Comparison of ENCODE assay signal across 9 cellular contexts in the genomic region with DNA sequence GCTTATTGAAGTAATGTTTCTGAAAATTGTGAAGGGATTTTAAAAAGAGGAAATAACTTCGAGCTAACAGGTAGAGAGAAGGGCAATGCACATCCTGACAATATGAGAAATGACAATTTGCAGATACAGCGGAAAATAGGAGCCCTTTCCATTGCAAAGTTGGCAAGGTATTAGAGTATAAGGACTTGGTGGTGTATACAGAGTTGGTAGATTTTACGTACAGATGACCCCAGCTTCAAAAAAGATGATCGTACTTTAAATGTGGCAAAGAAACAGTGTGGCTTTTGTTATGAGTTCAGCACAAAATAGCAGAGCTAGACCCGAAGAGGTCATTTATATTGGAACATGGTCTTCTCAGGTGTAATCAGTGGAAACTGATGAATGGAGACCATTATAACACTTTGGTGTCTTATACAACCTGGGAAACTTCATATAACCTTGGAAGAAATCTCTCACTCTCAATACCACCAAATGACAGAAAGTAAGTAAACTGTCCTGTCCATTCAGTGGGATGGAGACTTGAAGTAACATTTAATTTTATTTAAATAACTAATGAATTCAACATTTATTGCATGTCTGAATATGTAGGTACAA. TPM values are rescaled to one million over a fixed set of nuclear protein-coding genes. Genes with fewer than 3 reads are reported as not detected.
DNase-seq lines count a peak whose midpoint lies in the region; ATAC-seq and TF ChIP-seq lines count a peak whose summit lies in the region.
"Had no signal": no experiment of that assay in that cellular context is flagged by ENCODE, and none has a peak within 500 bp of the region (broad histone marks: within the 10 kb centered on the region; RNA-seq: fewer than 3 reads in every experiment).

No MANE protein-coding gene starts in this region.

- peaks cover 55% of the 10 kb centered on the region for H3K4me1 Mint-ChIP-seq in activated T-cell treated with anti-CD3 and anti-CD28 coated beads, Interleukin-2, amount 50 U/mL, for 24 hours (ENCODE audit: low read depth)
- H3K4me1 Mint-ChIP-seq in activated CD4-positive, alpha-beta memory T cell treated with anti-CD3 and anti-CD28 coated beads for 36 hours (ENCODE audit: low read depth) = peaks cover 37% of the 10 kb centered on the region
- peaks cover 4% of the 10 kb centered on the region for H3K4me1 Mint-ChIP-seq in osteocyte (ENCODE audit: unreplicated experiment)

- peaks cover 28% of the 10 kb centered on the region for H3K36me3 Mint-ChIP-seq in activated T-cell treated with anti-CD3 and anti-CD28 coated beads, Interleukin-2, amount 50 U/mL, for 24 hours (ENCODE audit: low read depth)
- H3K36me3 Mint-ChIP-seq in activated CD4-positive, alpha-beta memory T cell treated with anti-CD3 and anti-CD28 coated beads for 36 hours = peaks cover 16% of the 10 kb centered on the region
- H3K36me3 Mint-ChIP-seq in osteocyte (ENCODE audit: unreplicated experiment) = no peaks in the 10 kb centered on the region

- DNase-seq in activated T-cell treated with anti-CD3 and anti-CD28 coated beads, Interleukin-2, amount 50 U/mL, for 24 hours = no peak
- no peak for DNase-seq in activated T-cell treated with anti-CD3 and anti-CD28 coated beads, Interleukin-2, amount 50 U/mL, for 48 hours
- no peak for DNase-seq in activated CD4-positive, alpha-beta memory T cell treated with anti-CD3 and anti-CD28 coated beads for 36 hours
- DNase-seq in right lobe of liver (no peak), thoracic aorta (ENCODE audit: low spot score) (no peak), osteocyte (ENCODE audit: extremely low spot score, unreplicated experiment) (no peak), WERI-Rb-1 (no peak)
- DNase-seq: NCI-H1436 treated with DMSO at 0.1 percent for 48 hours had no signal

- 34% methylated on average over 5 of the region's 5 CpGs for WGBS in right lobe of liver (ENCODE audit: insufficient coverage, low coverage, low lambda C conversion rate, missing lambda C conversion rate)

- ATAC-seq in right lobe of liver (no peak), thoracic aorta (ENCODE audit: insufficient number of reproducible peaks, low FRiP score, low read depth) (no peak), GM18520 (IDR thresholded peaks at IDR 0.05; ENCODE audit: unreplicated experiment) (no peak)

- intact Hi-C loops in activated CD4-positive, alpha-beta memory T cell treated with anti-CD3 and anti-CD28 coated beads for 36 hours (cut with micrococcal nuclease) = loop anchor here (2.0 to 10.0 kb wide), 6 partner anchors 198 to 748 kb away; a partner anchor contains a TSS
- intact Hi-C loops in right lobe of liver (cut with DNase I) = no loop called here

- CTCF ChIA-PET in activated CD4-positive, alpha-beta memory T cell treated with anti-CD3 and anti-CD28 coated beads for 36 hours (lab: Charles Lee) = interaction anchor here (0.5 to 3.6 kb wide), 7 partner anchors 30 to 124 kb away, joined by 3 to 21 read pairs (median 7); no protein-coding TSS in a partner anchor

- TF ChIP-seq POLR2A in right lobe of liver (IDR thresholded peaks at IDR 0.05) = no peak

- no peaks in the 10 kb centered on the region for H3K9me3 ChIP-seq in right lobe of liver
- H3K9me3 ChIP-seq in thoracic aorta = peaks cover 4% of the 10 kb centered on the region
- H3K9me3 ChIP-seq in WERI-Rb-1 (ENCODE audit: severe bottlenecking) = no peaks in the 10 kb centered on the region

- H3K36me3 ChIP-seq in right lobe of liver (no peaks in the 10 kb centered on the region), thoracic aorta (no peaks in the 10 kb centered on the region), WERI-Rb-1 (no peaks in the 10 kb centered on the region)

- H3K27ac ChIP-seq in right lobe of liver = peak overlapping the region; percentile 16 to 78 (median 34)
- H3K27ac ChIP-seq in thoracic aorta = no peak overlapping the region
- no peak overlapping the region for H3K27ac ChIP-seq in WERI-Rb-1

- H3K27me3 ChIP-seq in right lobe of liver (no peaks in the 10 kb centered on the region), thoracic aorta (replicated peaks; ENCODE audit: insufficient read depth) (no peaks in the 10 kb centered on the region), WERI-Rb-1 (ENCODE audit: insufficient read depth, low read depth, severe bottlenecking) (no peaks in the 10 kb centered on the region)

- H3K4me3 ChIP-seq in right lobe of liver = peak overlapping the region; percentile 2 to 50 (median 14)
- H3K4me3 ChIP-seq in thoracic aorta = peak overlapping the region; percentile 50
- no peak overlapping the region for H3K4me3 ChIP-seq in WERI-Rb-1 (ENCODE audit: low read depth, low read length)

- peak overlapping the region; percentile 94 for H3K27ac Mint-ChIP-seq in activated T-cell treated with anti-CD3 and anti-CD28 coated beads, Interleukin-2, amount 50 U/mL, for 24 hours
- H3K27ac Mint-ChIP-seq in activated CD4-positive, alpha-beta memory T cell treated with anti-CD3 and anti-CD28 coated beads for 36 hours = peak overlapping the region; percentile 95
- no peak overlapping the region for H3K27ac Mint-ChIP-seq in osteocyte (ENCODE audit: unreplicated experiment)

- no peaks in the 10 kb centered on the region for H3K27me3 Mint-ChIP-seq in activated T-cell treated with anti-CD3 and anti-CD28 coated beads, Interleukin-2, amount 50 U/mL, for 24 hours
- no peaks in the 10 kb centered on the region for H3K27me3 Mint-ChIP-seq in activated CD4-positive, alpha-beta memory T cell treated with anti-CD3 and anti-CD28 coated beads for 36 hours
- H3K27me3 Mint-ChIP-seq in osteocyte (ENCODE audit: unreplicated experiment) = peaks cover 3% of the 10 kb centered on the region

- no peaks in the 10 kb centered on the region for H3K9me3 Mint-ChIP-seq in activated T-cell treated with anti-CD3 and anti-CD28 coated beads, Interleukin-2, amount 50 U/mL, for 24 hours
- H3K9me3 Mint-ChIP-seq in activated CD4-positive, alpha-beta memory T cell treated with anti-CD3 and anti-CD28 coated beads for 36 hours = peaks cover 10% of the 10 kb centered on the region
- H3K9me3 Mint-ChIP-seq in osteocyte (ENCODE audit: unreplicated experiment) = no peaks in the 10 kb centered on the region

- no peak for TF ChIP-seq CTCF in right lobe of liver (IDR thresholded peaks at IDR 0.05)
- no peak for TF ChIP-seq CTCF in thoracic aorta (IDR thresholded peaks at IDR 0.05)
- TF ChIP-seq CTCF in osteocyte (IDR thresholded peaks at IDR 0.05) = no peak
- TF ChIP-seq CTCF in WERI-Rb-1 (IDR thresholded peaks at IDR 0.05; ENCODE audit: low read depth, low read length) = no peak

- H3K4me3 Mint-ChIP-seq in activated T-cell treated with anti-CD3 and anti-CD28 coated beads, Interleukin-2, amount 50 U/mL, for 24 hours = peak overlapping the region; percentile 82
- peak overlapping the region; percentile 83 for H3K4me3 Mint-ChIP-seq in activated CD4-positive, alpha-beta memory T cell treated with anti-CD3 and anti-CD28 coated beads for 36 hours
- no peak overlapping the region for H3K4me3 Mint-ChIP-seq in osteocyte (ENCODE audit: unreplicated experiment)

- peaks cover 0 to 5% (median 0%) of the 10 kb centered on the region in 4 donors for H3K4me1 ChIP-seq in right lobe of liver
- peaks cover 0 to 5% of the 10 kb centered on the region in 2 donors for H3K4me1 ChIP-seq in thoracic aorta (ENCODE audit: control insufficient read depth in 1 of 2, low read depth in 2 of 2)

- POLR2A ChIA-PET in activated CD4-positive, alpha-beta memory T cell treated with anti-CD3 and anti-CD28 coated beads for 36 hours (lab: Charles Lee) = interaction anchor here (0.6 to 6.3 kb wide), 8 partner anchors 72 to 219 kb away, joined by 3 to 214 read pairs (median 6); a partner anchor contains a TSS

RNA-seq across cellular contexts. Expression of a gene that starts 2.3 kb away (rescaled TPM):
- total RNA-seq in activated CD4-positive, alpha-beta memory T cell treated with anti-CD3 and anti-CD28 coated beads for 36 hours = 10 to 100 TPM; 12.6 to 13.7 TPM
- total RNA-seq in right lobe of liver = 10 to 100 TPM in 1 of 6 experiments, 1 to 10 TPM in 5; 1.4 to 11.1 (median 4.9) TPM
- 10 to 100 TPM; 13.1 to 14.9 TPM for total RNA-seq in thoracic aorta
- total RNA-seq in osteocyte = not detected in 2 replicates

RNA-seq across cellular contexts. Expression of a gene that starts 14.4 kb away (rescaled TPM):
- not detected for total RNA-seq in activated CD4-positive, alpha-beta memory T cell treated with anti-CD3 and anti-CD28 coated beads for 36 hours
- total RNA-seq in right lobe of liver (not detected), thoracic aorta (not detected), osteocyte (not detected in 2 replicates)

RNA-seq across cellular contexts. Expression of a gene that starts 39.6 kb away (rescaled TPM):
- not detected for total RNA-seq in activated CD4-positive, alpha-beta memory T cell treated with anti-CD3 and anti-CD28 coated beads for 36 hours
- total RNA-seq in right lobe of liver (1 to 10 TPM in 2 of 6 experiments, under 1 TPM in 2, not detected in 2; 0.65 to 1.4 (median 0.90) TPM), thoracic aorta (under 1 TPM; 0.54 to 0.92 TPM), osteocyte (not detected in 2 replicates)

Comparison
In these comparisons a context has a peak if more than half of its experiments do, and no peak if none do; other contexts are left out.
1. H3K27ac ChIP-seq: peak in right lobe of liver (3 of 3); none in thoracic aorta (0 of 2) and WERI-Rb-1 (single experiment).